8 cellular contexts compared by ENCODE assay signal in the genomic region with DNA sequence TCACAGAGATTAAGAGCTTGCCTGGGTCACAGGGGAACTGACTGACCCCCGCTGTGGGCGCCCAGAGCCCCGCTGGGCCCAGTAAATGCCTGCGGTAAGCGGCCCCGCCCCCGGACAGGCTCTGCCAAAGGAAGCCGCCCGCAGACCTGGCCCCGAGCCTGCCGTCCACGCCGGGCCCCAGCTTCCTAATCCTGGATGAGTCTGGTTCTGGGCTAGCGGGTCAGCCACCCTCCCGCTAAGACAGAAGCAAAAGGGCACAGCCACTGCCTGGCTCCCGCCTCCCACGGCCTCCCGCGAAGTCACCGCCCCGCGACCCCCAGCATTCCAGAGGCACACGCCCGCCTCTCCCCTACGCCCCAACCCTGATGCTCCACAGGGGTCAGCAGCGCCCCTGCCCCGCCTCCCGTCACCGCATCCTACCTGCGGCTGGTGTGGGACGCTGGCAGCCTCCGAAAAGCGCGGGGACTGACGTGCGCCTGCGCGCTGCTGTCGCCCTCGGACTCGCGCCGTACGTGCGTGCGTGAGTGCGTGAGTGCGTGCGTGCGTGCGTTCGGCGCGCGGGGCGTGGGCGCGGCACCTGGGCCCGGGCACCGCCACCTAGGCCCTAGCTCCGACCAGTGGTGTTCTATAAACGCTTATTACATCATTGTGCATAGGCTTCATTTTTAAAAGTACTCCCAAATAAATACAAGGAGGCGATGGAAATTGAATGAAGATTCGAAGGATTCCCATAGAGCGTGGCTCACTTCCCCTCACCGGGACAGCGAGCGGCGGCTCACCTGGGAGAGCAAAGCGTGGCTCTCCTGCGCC. TPM values are rescaled to one million over a fixed set of nuclear protein-coding genes. Genes with fewer than 3 reads are reported as not detected.
DNase-seq lines count a peak whose midpoint lies in the region; ATAC-seq and TF ChIP-seq lines count a peak whose summit lies in the region.

A gene with protein sequence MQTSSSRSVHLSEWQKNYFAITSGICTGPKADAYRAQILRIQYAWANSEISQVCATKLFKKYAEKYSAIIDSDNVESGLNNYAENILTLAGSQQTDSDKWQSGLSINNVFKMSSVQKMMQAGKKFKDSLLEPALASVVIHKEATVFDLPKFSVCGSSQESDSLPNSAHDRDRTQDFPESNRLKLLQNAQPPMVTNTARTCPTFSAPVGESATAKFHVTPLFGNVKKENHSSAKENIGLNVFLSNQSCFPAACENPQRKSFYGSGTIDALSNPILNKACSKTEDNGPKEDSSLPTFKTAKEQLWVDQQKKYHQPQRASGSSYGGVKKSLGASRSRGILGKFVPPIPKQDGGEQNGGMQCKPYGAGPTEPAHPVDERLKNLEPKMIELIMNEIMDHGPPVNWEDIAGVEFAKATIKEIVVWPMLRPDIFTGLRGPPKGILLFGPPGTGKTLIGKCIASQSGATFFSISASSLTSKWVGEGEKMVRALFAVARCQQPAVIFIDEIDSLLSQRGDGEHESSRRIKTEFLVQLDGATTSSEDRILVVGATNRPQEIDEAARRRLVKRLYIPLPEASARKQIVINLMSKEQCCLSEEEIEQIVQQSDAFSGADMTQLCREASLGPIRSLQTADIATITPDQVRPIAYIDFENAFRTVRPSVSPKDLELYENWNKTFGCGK (minus strand): TSS at position 470 of the 810 bp plus-strand sequence. CDS start 3,063 bp downstream, outside the sequence.

- H3K4me1 Mint-ChIP-seq in activated T-helper 17 cell treated with anti-CD3 and anti-CD28 coated beads, Interleukin-2, amount 50 U/mL, for 72 hours: peaks cover 25% of the 10 kb centered on the region
- peaks cover 20% of the 10 kb centered on the region for H3K4me1 Mint-ChIP-seq in nephron

- no peaks in the 10 kb centered on the region for H4K20me1 ChIP-seq in DOHH2 (ENCODE audit: control insufficient read depth, insufficient read depth, low read depth, low read length)
- no peaks in the 10 kb centered on the region for H4K20me1 ChIP-seq in KMS-11 (ENCODE audit: insufficient read depth)

- DNase-seq in RPMI7951 (ENCODE audit: low read depth) (peak; percentile 84), fibroblast of peridontal ligament (ENCODE audit: extremely low read depth) (peak; percentile 56)
- DNase-seq in stimulated activated naive CD8-positive, alpha-beta T cell treated with anti-CD3 and anti-CD28 coated beads, Interleukin-15, Interleukin-2, amounts not matched to agents 100 U/mL and 50 U/mL, for 24 hours: peak; percentile 88

- H3K4me3 ChIP-seq in DOHH2 (ENCODE audit: low read length): peak within 1 kb of the TSS; percentile 88
- no peak within 1 kb of the TSS for H3K4me3 ChIP-seq in KMS-11 (IDR thresholded peaks at IDR 0.05; ENCODE audit: insufficient read depth, low read depth, low read length)

- H3K27ac ChIP-seq in DOHH2 (ENCODE audit: low read depth, low read length) (peak within 1 kb of the TSS; percentile 39), KMS-11 (peak within 1 kb of the TSS; percentile 67)

- H2AFZ ChIP-seq in KMS-11 (ENCODE audit: low read depth): peak within 1 kb of the TSS; percentile 99

- peak within 1 kb of the TSS; percentile 79 for H3K9ac ChIP-seq in KMS-11

- H3K27me3 Mint-ChIP-seq in activated T-helper 17 cell treated with anti-CD3 and anti-CD28 coated beads, Interleukin-2, amount 50 U/mL, for 72 hours: no peaks in the 10 kb centered on the region
- peaks cover 13% of the 10 kb centered on the region for H3K27me3 Mint-ChIP-seq in nephron (ENCODE audit: low read depth)

- TF ChIP-seq CTCF in DOHH2 (IDR thresholded peaks at IDR 0.05; ENCODE audit: low read depth, low read length, poor library complexity, severe bottlenecking) (no peak), KMS-11 (conservative IDR thresholded peaks at IDR 0.05; ENCODE audit: low read depth, low read length) (no peak), nephron (IDR thresholded peaks at IDR 0.05; ENCODE audit: unreplicated experiment in 3 of 3) (no peak)

- H3K9me3 ChIP-seq in DOHH2 (ENCODE audit: control insufficient read depth, insufficient read depth, low read length): no peaks in the 10 kb centered on the region

- H3K4me1 ChIP-seq in DOHH2 (ENCODE audit: control insufficient read depth, low read length): peaks cover 32% of the 10 kb centered on the region
- peaks cover 35% of the 10 kb centered on the region for H3K4me1 ChIP-seq in KMS-11 (ENCODE audit: low read depth, poor library complexity, severe bottlenecking)

- peak; percentile 79 for ATAC-seq in GM21786 (IDR thresholded peaks at IDR 0.05; ENCODE audit: unreplicated experiment)
- ATAC-seq in activated T-helper 17 cell treated with anti-CD3 and anti-CD28 coated beads, Interleukin-2, amount 50 U/mL, for 72 hours (replicated peaks): peak; percentile 82
- ATAC-seq in stimulated activated naive CD8-positive, alpha-beta T cell treated with anti-CD3 and anti-CD28 coated beads, Interleukin-15, Interleukin-2, amounts not matched to agents 100 U/mL and 50 U/mL, for 24 hours: peak; percentile 91

- H3K27me3 ChIP-seq in DOHH2 (ENCODE audit: control insufficient read depth, low read length): no peaks in the 10 kb centered on the region
- H3K27me3 ChIP-seq in KMS-11 (ENCODE audit: insufficient read depth, low read depth): no peaks in the 10 kb centered on the region

- H3K9me3 Mint-ChIP-seq in activated T-helper 17 cell treated with anti-CD3 and anti-CD28 coated beads, Interleukin-2, amount 50 U/mL, for 72 hours: no peaks in the 10 kb centered on the region
- H3K9me3 Mint-ChIP-seq in nephron: no peaks in the 10 kb centered on the region

- H3K79me2 ChIP-seq in DOHH2 (ENCODE audit: control insufficient read depth, low read length) (peaks cover 53% of the 10 kb centered on the region), KMS-11 (ENCODE audit: insufficient read depth, low read depth) (peaks cover 26% of the 10 kb centered on the region)

- peak within 1 kb of the TSS; percentile 89 for H3K4me2 ChIP-seq in DOHH2 (ENCODE audit: low read length)
- peak within 1 kb of the TSS; percentile 97 for H3K4me2 ChIP-seq in KMS-11

- H3K36me3 ChIP-seq in DOHH2 (ENCODE audit: control insufficient read depth, low read length) (peaks cover 41% of the 10 kb centered on the region), KMS-11 (ENCODE audit: insufficient read depth) (peaks cover 6% of the 10 kb centered on the region; the same call in 1 of the 2 replicates)

- H3K27ac Mint-ChIP-seq in activated T-helper 17 cell treated with anti-CD3 and anti-CD28 coated beads, Interleukin-2, amount 50 U/mL, for 72 hours: peak within 1 kb of the TSS; percentile 85
- peak within 1 kb of the TSS; percentile 23 to 52 (median 49) for H3K27ac Mint-ChIP-seq in nephron

- H3F3A ChIP-seq in DOHH2 (ENCODE audit: control insufficient read depth, insufficient read depth): no peaks in the 10 kb centered on the region

- H3K4me3 Mint-ChIP-seq in activated T-helper 17 cell treated with anti-CD3 and anti-CD28 coated beads, Interleukin-2, amount 50 U/mL, for 72 hours: peak within 1 kb of the TSS; percentile 82
- H3K4me3 Mint-ChIP-seq in nephron: peak within 1 kb of the TSS; percentile 88 to 91 (median 88)

- H3K36me3 Mint-ChIP-seq in activated T-helper 17 cell treated with anti-CD3 and anti-CD28 coated beads, Interleukin-2, amount 50 U/mL, for 72 hours (ENCODE audit: low read depth): peaks cover 47% of the 10 kb centered on the region
- H3K36me3 Mint-ChIP-seq in nephron (ENCODE audit: low read depth): peaks cover 15% of the 10 kb centered on the region

- H3K9me2 ChIP-seq in DOHH2 (replicated peaks; ENCODE audit: control insufficient read depth, low read length): no peaks in the 10 kb centered on the region

RNA-seq across cellular contexts. Expression of the gene that starts here (rescaled TPM):
- 62.6 and 72.3 TPM in 2 replicates for total RNA-seq in RPMI7951 (2014; rRNA removed; shearing (Covaris generic))
- total RNA-seq in activated T-helper 17 cell treated with anti-CD3 and anti-CD28 coated beads, Interleukin-2, amount 50 U/mL, for 72 hours: 10 to 100 TPM; 51.9 to 62.5 TPM
